Comparison of ENCODE assay signal across 8 cellular contexts in the genomic region with DNA sequence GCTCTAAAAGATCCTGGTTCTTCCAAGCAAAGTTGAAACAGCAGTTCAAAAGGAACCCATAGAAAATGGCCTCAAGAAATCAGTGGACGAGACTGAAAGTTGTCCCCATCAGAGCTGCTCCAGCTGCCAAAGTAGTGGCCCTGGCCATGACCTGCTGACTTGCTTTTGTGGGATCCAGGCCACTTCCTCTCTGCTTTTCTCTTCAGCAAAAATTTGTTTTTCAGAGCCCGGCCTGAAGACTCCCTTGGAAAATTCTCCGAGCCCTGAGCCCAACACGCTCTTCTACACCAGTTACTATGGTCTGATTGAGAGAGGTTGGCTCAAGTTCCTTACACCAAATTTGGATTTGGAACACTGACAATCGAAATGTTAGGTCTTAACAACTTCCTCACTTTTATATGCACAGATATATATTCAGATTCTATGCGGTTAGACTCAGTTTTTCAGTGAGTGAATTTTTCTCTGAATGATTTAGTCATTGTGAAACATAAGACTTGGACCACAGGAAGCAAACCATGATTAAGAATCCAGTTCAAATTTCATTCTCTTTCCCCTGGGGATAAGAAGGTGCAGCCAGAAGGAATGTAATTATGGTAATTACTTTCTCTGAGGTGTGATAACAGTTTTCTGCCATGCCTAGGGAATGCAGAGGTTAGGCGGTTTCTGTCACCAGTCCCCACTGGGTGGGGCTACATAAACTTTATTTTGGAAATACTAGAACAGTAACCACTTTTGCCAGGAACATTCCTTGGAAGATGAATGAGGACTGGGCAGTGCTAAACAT.
A peak's percentile ranks its signal among the peaks of the same experiment; 100 is the strongest.
DNase-seq lines count a peak whose midpoint lies in the region; ATAC-seq lines count a peak whose summit lies in the region.
"Had no signal": no experiment of that assay in that cellular context is flagged by ENCODE, and none has a peak within 500 bp of the region (broad histone marks: within the 10 kb centered on the region; RNA-seq: fewer than 3 reads in every experiment).

No MANE protein-coding gene starts in this region.

- H3K27me3 ChIP-seq in esophagus (ENCODE audit: control insufficient read depth in 1 of 2, insufficient read depth in 2 of 2, low read length in 2 of 2) (no peaks in the 10 kb centered on the region), skeletal muscle satellite cell (ENCODE audit: control insufficient read depth, insufficient read depth, low read length) (no peaks in the 10 kb centered on the region)
- H3K27me3 ChIP-seq: SJSA1 had no signal

- no peaks in the 10 kb centered on the region for H3K9me3 ChIP-seq in esophagus (ENCODE audit: control insufficient read depth in 2 of 2, insufficient read depth in 1 of 2, low read depth in 1 of 2, low read length in 1 of 2)
- no peaks in the 10 kb centered on the region for H3K9me3 ChIP-seq in skeletal muscle satellite cell (replicated peaks; ENCODE audit: low read length)
- H3K9me3 ChIP-seq: SJSA1 had no signal

- H3K4me1 ChIP-seq in esophagus (ENCODE audit: control insufficient read depth in 2 of 2, insufficient read depth in 2 of 2, low read length in 1 of 2) = peaks cover 0 to 2% of the 10 kb centered on the region in 2 donors
- H3K4me1 ChIP-seq in skeletal muscle satellite cell (ENCODE audit: control insufficient read depth, insufficient read depth, low read length) = peaks cover 77% of the 10 kb centered on the region
- H3K4me1 ChIP-seq: SJSA1 had no signal

- WGBS in esophagus, 2 donors = 40 to 44% methylated on average over 7 of the region's 7 CpGs

- ATAC-seq in GM19452 (IDR thresholded peaks at IDR 0.05; ENCODE audit: unreplicated experiment) = peak; percentile 73
- ATAC-seq in HG03571 (IDR thresholded peaks at IDR 0.05; ENCODE audit: unreplicated experiment) = peak; percentile 63

- peak overlapping the region; percentile 64 for H3K9ac ChIP-seq in skeletal muscle satellite cell (ENCODE audit: low read depth, low read length)

- H3K36me3 ChIP-seq in esophagus (ENCODE audit: control insufficient read depth in 2 of 2, insufficient read depth in 2 of 2, low read length in 1 of 2) = no peaks in the 10 kb centered on the region
- H3K36me3 ChIP-seq in skeletal muscle satellite cell (ENCODE audit: insufficient read depth, low read length) = peaks cover 20% of the 10 kb centered on the region

- no peak for DNase-seq in middle frontal gyrus (ENCODE audit: extremely low spot score, low spot score)
- no peak for DNase-seq in kidney glomerular epithelial cell (lab: John Stamatoyannopoulos, UW)
- no peak for DNase-seq in DMS53 (lab: John Stamatoyannopoulos, UW)

- H3K4me2 ChIP-seq in skeletal muscle satellite cell (ENCODE audit: low read length) = peak overlapping the region; percentile 74

- peak overlapping the region; percentile 66 to 74 for H3K27ac ChIP-seq in esophagus (ENCODE audit: low read depth in 2 of 2, low read length in 1 of 2)
- H3K27ac ChIP-seq: SJSA1 had no signal

- H3K4me3 ChIP-seq in esophagus (ENCODE audit: low read depth in 1 of 2, low read length in 2 of 2) (no peak overlapping the region), skeletal muscle satellite cell (ENCODE audit: low read length) (peak overlapping the region; percentile 53)
- H3K4me3 ChIP-seq: SJSA1 had no signal
